Comparison of ENCODE assay signal across 3 cellular contexts in the genomic region with DNA sequence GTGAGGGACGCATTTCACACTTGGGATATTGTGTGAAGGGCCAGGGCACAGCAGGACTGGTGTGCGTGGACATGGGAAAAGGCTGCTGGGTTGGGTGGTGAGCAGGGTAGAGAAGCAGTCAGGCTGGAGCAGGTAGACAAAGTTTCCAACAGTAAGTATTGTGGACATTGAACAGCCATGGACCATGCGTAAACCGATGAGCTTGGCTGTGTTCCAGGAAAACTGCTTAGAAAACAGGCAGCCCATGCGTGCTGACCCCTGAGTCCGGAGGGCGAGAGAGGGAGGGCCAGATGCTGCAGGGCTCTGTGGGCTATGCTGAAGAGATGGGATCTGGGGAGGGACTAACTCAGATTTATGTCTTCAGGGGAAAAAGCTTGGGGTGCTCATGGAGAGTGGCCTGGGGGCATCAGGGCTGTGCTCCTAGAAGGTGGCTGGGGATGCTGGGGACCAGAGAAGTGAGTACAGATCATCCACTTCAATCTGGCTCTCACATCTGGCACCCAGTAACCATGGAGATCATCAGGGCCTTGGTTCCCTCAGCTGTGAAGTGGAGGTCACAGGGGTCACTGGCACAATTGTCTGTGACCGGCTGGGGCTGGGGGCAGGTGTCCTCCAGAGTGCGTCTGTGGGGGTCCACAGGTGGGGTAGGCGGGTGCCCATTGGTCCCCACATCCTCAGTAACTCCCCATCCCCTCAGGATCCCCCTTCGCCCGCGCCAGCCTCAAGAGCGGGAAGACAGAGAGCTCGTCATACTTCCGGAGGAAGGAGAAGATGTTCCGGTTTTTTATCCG.
TF ChIP-seq lines count a peak whose summit lies in the region.

No MANE protein-coding gene starts in this region.

TF ChIP-seq in SK-N-SH, 30 proteins besides CTCF, POLR2A, EP300 and RAD21 (continues in another document):
- TF ChIP-seq, protein P1, sequence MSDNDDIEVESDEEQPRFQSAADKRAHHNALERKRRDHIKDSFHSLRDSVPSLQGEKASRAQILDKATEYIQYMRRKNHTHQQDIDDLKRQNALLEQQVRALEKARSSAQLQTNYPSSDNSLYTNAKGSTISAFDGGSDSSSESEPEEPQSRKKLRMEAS (IDR thresholded peaks at IDR 0.05; ENCODE audit: low read depth) = no peak
- TF ChIP-seq, protein P2, sequence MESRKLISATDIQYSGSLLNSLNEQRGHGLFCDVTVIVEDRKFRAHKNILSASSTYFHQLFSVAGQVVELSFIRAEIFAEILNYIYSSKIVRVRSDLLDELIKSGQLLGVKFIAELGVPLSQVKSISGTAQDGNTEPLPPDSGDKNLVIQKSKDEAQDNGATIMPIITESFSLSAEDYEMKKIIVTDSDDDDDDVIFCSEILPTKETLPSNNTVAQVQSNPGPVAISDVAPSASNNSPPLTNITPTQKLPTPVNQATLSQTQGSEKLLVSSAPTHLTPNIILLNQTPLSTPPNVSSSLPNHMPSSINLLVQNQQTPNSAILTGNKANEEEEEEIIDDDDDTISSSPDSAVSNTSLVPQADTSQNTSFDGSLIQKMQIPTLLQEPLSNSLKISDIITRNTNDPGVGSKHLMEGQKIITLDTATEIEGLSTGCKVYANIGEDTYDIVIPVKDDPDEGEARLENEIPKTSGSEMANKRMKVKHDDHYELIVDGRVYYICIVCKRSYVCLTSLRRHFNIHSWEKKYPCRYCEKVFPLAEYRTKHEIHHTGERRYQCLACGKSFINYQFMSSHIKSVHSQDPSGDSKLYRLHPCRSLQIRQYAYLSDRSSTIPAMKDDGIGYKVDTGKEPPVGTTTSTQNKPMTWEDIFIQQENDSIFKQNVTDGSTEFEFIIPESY (IDR thresholded peaks at IDR 0.05; ENCODE audit: borderline replicate concordance, low read depth) = no peak
- TF ChIP-seq ELF1 (IDR thresholded peaks at IDR 0.05) (no peak), TCF12 (IDR thresholded peaks at IDR 0.05) (no peak), EZH2phosphoT487 (IDR thresholded peaks at IDR 0.05; ENCODE audit: borderline replicate concordance, low read depth) (no peak), MEF2A (IDR thresholded peaks at IDR 0.05; ENCODE audit: borderline replicate concordance, low read depth) (no peak), MXI1 (IDR thresholded peaks at IDR 0.05; ENCODE audit: low read depth, low read length) (no peak), NRF1 (IDR thresholded peaks at IDR 0.05; ENCODE audit: low read depth, low read length) (no peak), FOSL2 (IDR thresholded peaks at IDR 0.05; ENCODE audit: borderline replicate concordance, low read depth) (no peak), GABPA (IDR thresholded peaks at IDR 0.05; ENCODE audit: low read depth) (no peak), SMC3 (IDR thresholded peaks at IDR 0.05; ENCODE audit: low read depth, low read length) (no peak)
- TF ChIP-seq, protein P3, sequence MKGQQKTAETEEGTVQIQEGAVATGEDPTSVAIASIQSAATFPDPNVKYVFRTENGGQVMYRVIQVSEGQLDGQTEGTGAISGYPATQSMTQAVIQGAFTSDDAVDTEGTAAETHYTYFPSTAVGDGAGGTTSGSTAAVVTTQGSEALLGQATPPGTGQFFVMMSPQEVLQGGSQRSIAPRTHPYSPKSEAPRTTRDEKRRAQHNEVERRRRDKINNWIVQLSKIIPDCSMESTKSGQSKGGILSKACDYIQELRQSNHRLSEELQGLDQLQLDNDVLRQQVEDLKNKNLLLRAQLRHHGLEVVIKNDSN (IDR thresholded peaks at IDR 0.05; ENCODE audit: borderline replicate concordance, low read depth) = no peak
- TF ChIP-seq, protein P4, sequence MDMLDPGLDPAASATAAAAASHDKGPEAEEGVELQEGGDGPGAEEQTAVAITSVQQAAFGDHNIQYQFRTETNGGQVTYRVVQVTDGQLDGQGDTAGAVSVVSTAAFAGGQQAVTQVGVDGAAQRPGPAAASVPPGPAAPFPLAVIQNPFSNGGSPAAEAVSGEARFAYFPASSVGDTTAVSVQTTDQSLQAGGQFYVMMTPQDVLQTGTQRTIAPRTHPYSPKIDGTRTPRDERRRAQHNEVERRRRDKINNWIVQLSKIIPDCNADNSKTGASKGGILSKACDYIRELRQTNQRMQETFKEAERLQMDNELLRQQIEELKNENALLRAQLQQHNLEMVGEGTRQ (IDR thresholded peaks at IDR 0.05; ENCODE audit: borderline replicate concordance, low read depth, low read length) = no peak
- TF ChIP-seq, protein P5, sequence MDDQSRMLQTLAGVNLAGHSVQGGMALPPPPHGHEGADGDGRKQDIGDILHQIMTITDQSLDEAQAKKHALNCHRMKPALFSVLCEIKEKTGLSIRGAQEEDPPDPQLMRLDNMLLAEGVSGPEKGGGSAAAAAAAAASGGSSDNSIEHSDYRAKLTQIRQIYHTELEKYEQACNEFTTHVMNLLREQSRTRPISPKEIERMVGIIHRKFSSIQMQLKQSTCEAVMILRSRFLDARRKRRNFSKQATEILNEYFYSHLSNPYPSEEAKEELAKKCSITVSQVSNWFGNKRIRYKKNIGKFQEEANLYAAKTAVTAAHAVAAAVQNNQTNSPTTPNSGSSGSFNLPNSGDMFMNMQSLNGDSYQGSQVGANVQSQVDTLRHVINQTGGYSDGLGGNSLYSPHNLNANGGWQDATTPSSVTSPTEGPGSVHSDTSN (IDR thresholded peaks at IDR 0.05) = no peak

TF ChIP-seq in SK-N-SH treated with all-trans-retinoic acid at 6 μM for 48 hours, 23 proteins besides CTCF, POLR2A, EP300 and RAD21:
- TF ChIP-seq ZFP3 (CRISPR knock-in tag; IDR thresholded peaks at IDR 0.05) = no peak
- TF ChIP-seq TOX (CRISPR knock-in tag; IDR thresholded peaks at IDR 0.05; ENCODE audit: borderline replicate concordance) = no peak
- no peak for TF ChIP-seq ZNF8 (CRISPR knock-in tag; IDR thresholded peaks at IDR 0.05)
- TF ChIP-seq TCF4 (CRISPR knock-in tag; IDR thresholded peaks at IDR 0.05; ENCODE audit: borderline replicate concordance) = no peak
- TF ChIP-seq, protein P6, sequence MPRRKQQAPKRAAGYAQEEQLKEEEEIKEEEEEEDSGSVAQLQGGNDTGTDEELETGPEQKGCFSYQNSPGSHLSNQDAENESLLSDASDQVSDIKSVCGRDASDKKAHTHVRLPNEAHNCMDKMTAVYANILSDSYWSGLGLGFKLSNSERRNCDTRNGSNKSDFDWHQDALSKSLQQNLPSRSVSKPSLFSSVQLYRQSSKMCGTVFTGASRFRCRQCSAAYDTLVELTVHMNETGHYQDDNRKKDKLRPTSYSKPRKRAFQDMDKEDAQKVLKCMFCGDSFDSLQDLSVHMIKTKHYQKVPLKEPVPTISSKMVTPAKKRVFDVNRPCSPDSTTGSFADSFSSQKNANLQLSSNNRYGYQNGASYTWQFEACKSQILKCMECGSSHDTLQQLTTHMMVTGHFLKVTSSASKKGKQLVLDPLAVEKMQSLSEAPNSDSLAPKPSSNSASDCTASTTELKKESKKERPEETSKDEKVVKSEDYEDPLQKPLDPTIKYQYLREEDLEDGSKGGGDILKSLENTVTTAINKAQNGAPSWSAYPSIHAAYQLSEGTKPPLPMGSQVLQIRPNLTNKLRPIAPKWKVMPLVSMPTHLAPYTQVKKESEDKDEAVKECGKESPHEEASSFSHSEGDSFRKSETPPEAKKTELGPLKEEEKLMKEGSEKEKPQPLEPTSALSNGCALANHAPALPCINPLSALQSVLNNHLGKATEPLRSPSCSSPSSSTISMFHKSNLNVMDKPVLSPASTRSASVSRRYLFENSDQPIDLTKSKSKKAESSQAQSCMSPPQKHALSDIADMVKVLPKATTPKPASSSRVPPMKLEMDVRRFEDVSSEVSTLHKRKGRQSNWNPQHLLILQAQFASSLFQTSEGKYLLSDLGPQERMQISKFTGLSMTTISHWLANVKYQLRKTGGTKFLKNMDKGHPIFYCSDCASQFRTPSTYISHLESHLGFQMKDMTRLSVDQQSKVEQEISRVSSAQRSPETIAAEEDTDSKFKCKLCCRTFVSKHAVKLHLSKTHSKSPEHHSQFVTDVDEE (CRISPR knock-in tag; IDR thresholded peaks at IDR 0.05) = no peak

TF ChIP-seq in IMR-90, 13 proteins besides CTCF, POLR2A, EP300 and RAD21 (continued from another document):
- TF ChIP-seq SMC3 (IDR thresholded peaks at IDR 0.05; ENCODE audit: low read depth, low read length) = no peak
- TF ChIP-seq RFX5 (IDR thresholded peaks at IDR 0.05; ENCODE audit: low read depth, low read length) = no peak
